9 cellular contexts compared by ENCODE assay signal in the genomic region with DNA sequence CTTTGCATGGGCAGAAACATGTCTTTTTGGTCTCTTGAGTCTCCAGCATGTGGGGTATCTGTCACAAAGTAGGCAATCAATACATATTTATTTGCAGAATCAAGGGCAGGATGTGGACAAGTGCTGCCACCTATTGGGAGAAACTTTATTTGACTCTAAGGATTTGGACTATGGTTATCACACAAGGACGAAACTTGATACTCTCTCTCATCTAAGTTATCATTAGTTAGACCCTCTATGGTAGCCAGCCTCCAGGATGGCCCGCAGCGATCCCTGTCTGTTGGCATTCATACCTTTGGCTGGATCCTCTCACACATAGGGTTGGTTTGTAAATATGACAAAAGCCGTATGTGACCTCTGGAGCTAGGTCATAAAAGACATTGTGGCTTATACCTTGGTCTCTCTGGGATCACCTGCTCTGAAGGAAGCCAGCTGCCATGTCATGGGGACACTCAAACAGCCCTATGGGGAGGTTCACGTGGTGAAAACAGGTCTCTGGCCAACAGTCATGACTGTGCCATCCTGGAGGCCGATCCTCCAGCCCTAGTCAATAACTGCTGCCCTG. TPM values are rescaled to one million over a fixed set of nuclear protein-coding genes. Genes with fewer than 3 reads are reported as not detected.
DNase-seq lines count a peak whose midpoint lies in the region; ATAC-seq and TF ChIP-seq lines count a peak whose summit lies in the region.
"Had no signal": no experiment of that assay in that cellular context is flagged by ENCODE, and none has a peak within 500 bp of the region (broad histone marks: within the 10 kb centered on the region; RNA-seq: fewer than 3 reads in every experiment).

No MANE protein-coding gene starts in this region.

- DNase-seq in H4 (ENCODE audit: low spot score) (peak; percentile 20), NCI-H460 (ENCODE audit: extremely low read depth, low read depth) (peak; percentile 44), epithelial cell of esophagus (ENCODE audit: low read depth) (peak; percentile 78), thyroid gland (peak; percentile 10 to 15)
- peak; percentile 53 for DNase-seq in activated CD4-positive, alpha-beta memory T cell treated with anti-CD3 and anti-CD28 coated beads, Interleukin-2, amount 10 ng/mL, durations not matched to agents 7 days and 5 days

- H3K27me3 ChIP-seq in BLaER1 treated with 17β-estradiol and CSF1 and Interleukin-3, amounts not matched to agents 10 nM and 100 nM: no peaks in the 10 kb centered on the region
- H3K27me3 ChIP-seq in mucosa of stomach (ENCODE audit: control insufficient read depth, insufficient read depth, low read length): no peaks in the 10 kb centered on the region
- no peaks in the 10 kb centered on the region for H3K27me3 ChIP-seq in thyroid gland

- peak overlapping the region; percentile 94 for H3K4me3 Mint-ChIP-seq in activated CD4-positive, alpha-beta memory T cell treated with anti-CD3 and anti-CD28 coated beads, Interleukin-2, amount 10 ng/mL, durations not matched to agents 7 days and 5 days

- TF ChIP-seq POLR2A in thyroid gland (IDR thresholded peaks at IDR 0.05): no peak

- peaks cover 29 to 36% (median 31%) of the 10 kb centered on the region in 11 experiments for H4K20me1 ChIP-seq in BLaER1 treated with 17β-estradiol and CSF1 and Interleukin-3, amounts not matched to agents 10 nM and 100 nM

- peaks cover 22 to 51% (median 29%) of the 10 kb centered on the region in 10 experiments for H3K4me1 ChIP-seq in BLaER1 treated with 17β-estradiol and CSF1 and Interleukin-3, amounts not matched to agents 10 nM and 100 nM
- H3K4me1 ChIP-seq in mucosa of stomach (ENCODE audit: control insufficient read depth, insufficient read depth, low read length): peaks cover 13% of the 10 kb centered on the region
- peaks cover 17 to 18% of the 10 kb centered on the region in 2 donors for H3K4me1 ChIP-seq in thyroid gland

- H3K9me3 ChIP-seq in BLaER1 treated with 17β-estradiol and CSF1 and Interleukin-3, amounts not matched to agents 10 nM and 100 nM (replicated peaks in 1 of 11): no peaks in the 10 kb centered on the region
- H3K9me3 ChIP-seq in mucosa of stomach (ENCODE audit: control insufficient read depth, low read length): no peaks in the 10 kb centered on the region
- H3K9me3 ChIP-seq in thyroid gland: no peaks in the 10 kb centered on the region

- peak overlapping the region; percentile 69 to 87 (median 84) for H3K4me3 ChIP-seq in BLaER1 treated with 17β-estradiol and CSF1 and Interleukin-3, amounts not matched to agents 10 nM and 100 nM
- peak overlapping the region; percentile 76 for H3K4me3 ChIP-seq in epithelial cell of esophagus (ENCODE audit: low read length)
- H3K4me3 ChIP-seq in mucosa of stomach (ENCODE audit: low read length): peak overlapping the region; percentile 1
- no peak overlapping the region for H3K4me3 ChIP-seq in thyroid gland (replicated peaks in 1 of 3)

- H3K36me3 ChIP-seq in BLaER1 treated with 17β-estradiol and CSF1 and Interleukin-3, amounts not matched to agents 10 nM and 100 nM: peaks cover 0 to 9% (median 2%) of the 10 kb centered on the region in 11 experiments; a peak in 7 of 22 replicates
- H3K36me3 ChIP-seq in mucosa of stomach (ENCODE audit: control insufficient read depth, insufficient read depth, low read length) (no peaks in the 10 kb centered on the region), thyroid gland (no peaks in the 10 kb centered on the region)

- POLR2A ChIA-PET in activated CD4-positive, alpha-beta memory T cell treated with anti-CD3 and anti-CD28 coated beads, Interleukin-2, amount 10 ng/mL, durations not matched to agents 7 days and 5 days (lab: Charles Lee): interaction anchor here (0.9 to 5.0 kb wide), 5 partner anchors 13 to 65 kb away, joined by 3 to 54 read pairs (median 6); a partner anchor contains a TSS

- intact Hi-C loops in thyroid gland (cut with DNase I): loop anchor here (10.0 kb wide), 1 partner anchor 269 kb away; a partner anchor contains a TSS

- CTCF ChIA-PET in activated CD4-positive, alpha-beta memory T cell treated with anti-CD3 and anti-CD28 coated beads, Interleukin-2, amount 10 ng/mL, durations not matched to agents 7 days and 5 days (lab: Charles Lee): interaction anchor here (0.7 to 3.5 kb wide), 11 partner anchors 13 to 503 kb away, joined by 3 to 38 read pairs (median 5); a partner anchor contains a TSS

- TF ChIP-seq CTCF in epithelial cell of esophagus (IDR thresholded peaks at IDR 0.05; ENCODE audit: insufficient read depth, low read depth, low read length, missing control alignments) (peak; percentile 61), thyroid gland (IDR thresholded peaks at IDR 0.05) (peak in 4 of 6 experiments; percentile 47 to 71 (median 66))

- peak overlapping the region in 10 of 11 experiments; percentile 13 to 98 (median 95); a peak in 14 of 22 replicates for H3K27ac ChIP-seq in BLaER1 treated with 17β-estradiol and CSF1 and Interleukin-3, amounts not matched to agents 10 nM and 100 nM
- peak overlapping the region in 1 of 3 donors; percentile 99 for H3K27ac ChIP-seq in thyroid gland

- peak overlapping the region; percentile 88 to 98 (median 96); a peak in 20 of 22 replicates for H3K9ac ChIP-seq in BLaER1 treated with 17β-estradiol and CSF1 and Interleukin-3, amounts not matched to agents 10 nM and 100 nM
- peak overlapping the region; percentile 87 for H3K9ac ChIP-seq in mucosa of stomach (ENCODE audit: low read length)

- 34 to 50% methylated on average over 6 of the region's 6 CpGs for WGBS in thyroid gland, 2 donors

- H3K4me1 Mint-ChIP-seq in activated CD4-positive, alpha-beta memory T cell treated with anti-CD3 and anti-CD28 coated beads, Interleukin-2, amount 10 ng/mL, durations not matched to agents 7 days and 5 days: peaks cover 17% of the 10 kb centered on the region

- peak overlapping the region; percentile 70 to 91 (median 85) for H3K4me2 ChIP-seq in BLaER1 treated with 17β-estradiol and CSF1 and Interleukin-3, amounts not matched to agents 10 nM and 100 nM

- H3K27ac Mint-ChIP-seq in activated CD4-positive, alpha-beta memory T cell treated with anti-CD3 and anti-CD28 coated beads, Interleukin-2, amount 10 ng/mL, durations not matched to agents 7 days and 5 days: peak overlapping the region; percentile 90

- H3K36me3 Mint-ChIP-seq in activated CD4-positive, alpha-beta memory T cell treated with anti-CD3 and anti-CD28 coated beads, Interleukin-2, amount 10 ng/mL, durations not matched to agents 7 days and 5 days (ENCODE audit: low read depth): no peaks in the 10 kb centered on the region

- no peaks in the 10 kb centered on the region for H3K9me3 Mint-ChIP-seq in activated CD4-positive, alpha-beta memory T cell treated with anti-CD3 and anti-CD28 coated beads, Interleukin-2, amount 10 ng/mL, durations not matched to agents 7 days and 5 days

- peaks cover 3% of the 10 kb centered on the region for H3K27me3 Mint-ChIP-seq in activated CD4-positive, alpha-beta memory T cell treated with anti-CD3 and anti-CD28 coated beads, Interleukin-2, amount 10 ng/mL, durations not matched to agents 7 days and 5 days

- ATAC-seq in GM21825 (IDR thresholded peaks at IDR 0.05; ENCODE audit: unreplicated experiment): no peak

RNA-seq across cellular contexts. Expression of a gene that starts 1.1 kb away (rescaled TPM):
- 83.2 and 106 TPM in 2 replicates for total RNA-seq in H4 (2014; rRNA removed; shearing (Covaris generic))
- total RNA-seq in NCI-H460 (2014; rRNA removed; shearing (Covaris generic)): 70.5 and 77.6 TPM in 2 replicates
- 37.4 and 43.4 TPM in 2 replicates for polyA plus RNA-seq in NCI-H460 (2014; cell fraction: nucleus; rRNA removed)
- 10 to 100 TPM; 95.4 to 97.1 TPM for total RNA-seq in activated CD4-positive, alpha-beta memory T cell treated with anti-CD3 and anti-CD28 coated beads, Interleukin-2, amount 10 ng/mL, durations not matched to agents 7 days and 5 days
- total RNA-seq in thyroid gland: 100 to 1,000 TPM; 197 to 321 (median 253) TPM

RNA-seq across cellular contexts. Expression of a gene that starts 9.2 kb away (rescaled TPM):
- total RNA-seq in H4 (2014; rRNA removed; shearing (Covaris generic)): not detected in 2 replicates
- total RNA-seq in NCI-H460 (2014; rRNA removed; shearing (Covaris generic)): not detected in 2 replicates
- not detected in 2 replicates for polyA plus RNA-seq in NCI-H460 (2014; cell fraction: nucleus; rRNA removed)
- total RNA-seq in activated CD4-positive, alpha-beta memory T cell treated with anti-CD3 and anti-CD28 coated beads, Interleukin-2, amount 10 ng/mL, durations not matched to agents 7 days and 5 days: not detected
- total RNA-seq in thyroid gland: not detected
- total RNA-seq: urinary bladder had no signal
- polyA plus RNA-seq: urinary bladder had no signal

Comparison
In these comparisons a context has a peak if more than half of its experiments do, and no peak if none do; other contexts are left out.
1. H3K4me3 ChIP-seq: peak in BLaER1 treated with 17β-estradiol and CSF1 and Interleukin-3, amounts not matched to agents 10 nM and 100 nM (10 of 10), epithelial cell of esophagus (single experiment) and mucosa of stomach (single experiment); none in thyroid gland (0 of 3).
2. DNase-seq: peak in every context shown above with its lines; median percentile 78 in epithelial cell of esophagus; 53 in activated CD4-positive, alpha-beta memory T cell treated with anti-CD3 and anti-CD28 coated beads, Interleukin-2, amount 10 ng/mL, durations not matched to agents 7 days and 5 days; 44 in NCI-H460; 20 in H4; 12 in thyroid gland.